In genomic region chr10:1698185-1698584, GRCh38 we compare ENCODE assay signal across 15 cellular contexts. TPM values are rescaled to one million over a fixed set of nuclear protein-coding genes. Genes with fewer than 3 reads are reported as not detected.
A peak's percentile ranks its signal among the peaks of the same experiment; 100 is the strongest.
DNase-seq lines count a peak whose midpoint lies in the region; ATAC-seq and TF ChIP-seq lines count a peak whose summit lies in the region.
"Had no signal": no experiment of that assay in that cellular context is flagged by ENCODE, and none has a peak within 500 bp of the region (broad histone marks: within the 10 kb centered on the region; RNA-seq: fewer than 3 reads in every experiment).

No MANE protein-coding gene starts in this region.

- peaks cover under 1% of the 10 kb centered on the region for H3K27me3 Mint-ChIP-seq in GM23338 (ENCODE audit: insufficient read depth, low read depth, poor library complexity)

- H2AFZ ChIP-seq in DND-41 (ENCODE audit: low read depth, low read length) (no peak overlapping the region), GM23338 (no peak overlapping the region), OCI-LY7 (ENCODE audit: low read length) (no peak overlapping the region)

- BruUV-seq in OCI-LY7 (replicated peaks; lab: Mats Ljungman, UMichigan) = no TSS peak

- intact Hi-C loops in OCI-LY7 (cut with micrococcal nuclease; ENCODE audit: unreplicated experiment) = no loop called here

- H3K4me3 ChIP-seq in DND-41 (ENCODE audit: low read depth in 1 of 2, low read length in 2 of 2) = no peak overlapping the region
- H3K4me3 ChIP-seq in GM23338 = no peak overlapping the region
- no peak overlapping the region for H3K4me3 ChIP-seq in OCI-LY7 (ENCODE audit: low read depth, low read length, poor library complexity, severe bottlenecking)
- H3K4me3 ChIP-seq: A549 had no signal

- DNase-seq in DND-41 (peak; percentile 20), GM23338 (ENCODE audit: low spot score) (peak; percentile 41), OCI-LY7 (ENCODE audit: low spot score) (no peak), iPS-NIHi7 (ENCODE audit: extremely low spot score) (peak; percentile 32), left lobe of liver (ENCODE audit: low spot score) (no peak), NCI-H2227 (lab: John Stamatoyannopoulos, UW; ENCODE audit: unreplicated experiment) (no peak), 8988T (no peak)
- DNase-seq: BE2C; CD4-positive, alpha-beta memory T cell; DMS153; DMS79 treated with DMSO at 0.1 percent for 48 hours; GDM1 had no signal

- no peaks in the 10 kb centered on the region for H3K79me2 ChIP-seq in DND-41 (ENCODE audit: insufficient read depth, low read length)
- H3K79me2 ChIP-seq in GM23338 (replicated peaks; ENCODE audit: insufficient read depth) = no peaks in the 10 kb centered on the region
- H3K79me2 ChIP-seq in OCI-LY7 (ENCODE audit: insufficient read depth, low read depth, low read length) = no peaks in the 10 kb centered on the region

- no peaks in the 10 kb centered on the region for H3K36me3 ChIP-seq in DND-41 (ENCODE audit: insufficient read depth, low read length)
- no peaks in the 10 kb centered on the region for H3K36me3 ChIP-seq in GM23338 (ENCODE audit: insufficient read depth)
- H3K36me3 ChIP-seq in OCI-LY7 (ENCODE audit: insufficient read depth, low read length) = no peaks in the 10 kb centered on the region
- H3K36me3 ChIP-seq: BE2C had no signal

- no peak overlapping the region for H3K9ac ChIP-seq in DND-41 (ENCODE audit: low read depth, low read length)

- H3K4me3 Mint-ChIP-seq in GM23338 = no peak overlapping the region
- H3K4me3 Mint-ChIP-seq: CD4-positive, alpha-beta memory T cell had no signal

- H3K4me1 ChIP-seq in DND-41 (ENCODE audit: insufficient read depth, low read length) (no peaks in the 10 kb centered on the region), GM23338 (ENCODE audit: insufficient read depth) (no peaks in the 10 kb centered on the region), OCI-LY7 (ENCODE audit: insufficient read depth, low read length, poor library complexity, severe bottlenecking) (no peaks in the 10 kb centered on the region)
- H3K4me1 ChIP-seq: A549, BE2C had no signal

- H3K27ac ChIP-seq in DND-41 (ENCODE audit: low read length) (no peak overlapping the region), GM23338 (ENCODE audit: low read depth) (no peak overlapping the region), OCI-LY7 (ENCODE audit: low read depth, low read length, poor library complexity, severe bottlenecking) (no peak overlapping the region)
- H3K27ac ChIP-seq: A549, C4-2B had no signal

- no peak for ATAC-seq in DND-41 (ENCODE audit: insufficient read depth, low read depth)
- ATAC-seq in GM23338 = peak; percentile 50
- ATAC-seq in left lobe of liver = no peak
- ATAC-seq: A549 had no signal

- CTCF ChIA-PET in OCI-LY7 (lab: Charles Lee; ENCODE audit: unreplicated experiment) = no interaction called here

- H3K27me3 ChIP-seq in DND-41 (ENCODE audit: insufficient read depth, low read length, poor library complexity) (no peaks in the 10 kb centered on the region), GM23338 (ENCODE audit: insufficient read depth) (no peaks in the 10 kb centered on the region)
- H3K27me3 ChIP-seq: BE2C had no signal

- peaks cover 7% of the 10 kb centered on the region; the same call in 1 of the 2 replicates for H3F3A ChIP-seq in GM23338 (replicated peaks; ENCODE audit: low read depth)

- H3K4me1 Mint-ChIP-seq in GM23338 = no peaks in the 10 kb centered on the region
- H3K4me1 Mint-ChIP-seq: CD4-positive, alpha-beta memory T cell had no signal

- TF ChIP-seq CTCF in DND-41 (IDR thresholded peaks at IDR 0.05; ENCODE audit: borderline replicate concordance, extremely low read depth, low read length, poor library complexity, severe bottlenecking) = peak; percentile 53
- peak; percentile 50 to 71 for TF ChIP-seq CTCF in GM23338 (conservative IDR thresholded peaks at IDR 0.05; ENCODE audit: low read depth in 2 of 2)
- 0 out of 2 replicates have a peak, but pooled peaks have one; percentile 19 for TF ChIP-seq CTCF in OCI-LY7 (conservative IDR thresholded peaks at IDR 0.05; ENCODE audit: low read length)

- no peak overlapping the region for H3K27ac Mint-ChIP-seq in GM23338
- H3K27ac Mint-ChIP-seq: CD4-positive, alpha-beta memory T cell had no signal

- H3K9me2 ChIP-seq in GM23338 (ENCODE audit: insufficient read depth) = no peaks in the 10 kb centered on the region
- H3K9me2 ChIP-seq in OCI-LY7 (ENCODE audit: insufficient read depth, low read length) = no peaks in the 10 kb centered on the region

- H3K9me3 ChIP-seq in DND-41 (ENCODE audit: insufficient read depth, low read length, severe bottlenecking) (peaks cover 4% of the 10 kb centered on the region), OCI-LY7 (ENCODE audit: low read length) (no peaks in the 10 kb centered on the region)
- H3K9me3 ChIP-seq: BE2C had no signal

- peaks cover 18% of the 10 kb centered on the region for H3K36me3 Mint-ChIP-seq in GM23338 (ENCODE audit: low read depth)
- H3K36me3 Mint-ChIP-seq: CD4-positive, alpha-beta memory T cell had no signal

- H3K4me2 ChIP-seq in DND-41 (ENCODE audit: insufficient read depth, low read length) = no peak overlapping the region
- no peak overlapping the region for H3K4me2 ChIP-seq in GM23338
- H3K4me2 ChIP-seq in OCI-LY7 (ENCODE audit: low read length) = no peak overlapping the region
- H3K4me2 ChIP-seq: A549 had no signal

- POLR2A ChIA-PET in OCI-LY7 (lab: Charles Lee) = no interaction called here

- H3K9me3 Mint-ChIP-seq in GM23338 = peaks cover 14% of the 10 kb centered on the region

- no peaks in the 10 kb centered on the region for H4K20me1 ChIP-seq in DND-41 (ENCODE audit: insufficient read depth, low read length)
- H4K20me1 ChIP-seq in GM23338 (replicated peaks; ENCODE audit: insufficient read depth) = no peaks in the 10 kb centered on the region
- H4K20me1 ChIP-seq in OCI-LY7 (ENCODE audit: insufficient read depth, low read length) = no peaks in the 10 kb centered on the region

TF ChIP-seq in GM23338, 12 proteins besides CTCF, POLR2A, EP300 and RAD21 (continues in another document):
- no peak for TF ChIP-seq ETS1 (IDR thresholded peaks at IDR 0.05)
- TF ChIP-seq CREB1 (CRISPR knock-in tag; IDR thresholded peaks at IDR 0.05; ENCODE audit: low read depth) = no peak
- TF ChIP-seq NANOG (IDR thresholded peaks at IDR 0.05; ENCODE audit: borderline replicate concordance) = no peak

RNA-seq across cellular contexts. Expression of gene ADARB2, which starts 39.1 kb away (rescaled TPM):
- total RNA-seq in GM23338 (2014; rRNA removed; shearing (Covaris generic)) = 1.6 and 5.0 TPM in 2 replicates
- polyA plus RNA-seq in GM23338 (2016; fragmentation: Nextera tagmentation; extraction: Ambion mirVana) = 1.7 and 2.0 TPM in 2 replicates
- 0.03 TPM in 1 of 2 replicates, not detected in the other for total RNA-seq in OCI-LY7 (2014; rRNA removed; shearing (Covaris generic))
- not detected in 2 replicates for total RNA-seq in OCI-LY7 (2022)
- total RNA-seq in left lobe of liver = 0.81 TPM
- polyA plus RNA-seq: A549; AG04450; CD4-positive, alpha-beta memory T cell had no signal

Comparison
In these comparisons a context has a peak if more than half of its experiments do, and no peak if none do; other contexts are left out.
1. DNase-seq: peak in DND-41 (single experiment), GM23338 (single experiment) and iPS-NIHi7 (single experiment); none in OCI-LY7 (single experiment), left lobe of liver (single experiment), NCI-H2227 (single experiment) and 8988T (single experiment).
2. Peak in every context shown above with its lines, with median percentiles within 50 percentile points of each other: CTCF ChIP-seq.